In the genomic region with DNA sequence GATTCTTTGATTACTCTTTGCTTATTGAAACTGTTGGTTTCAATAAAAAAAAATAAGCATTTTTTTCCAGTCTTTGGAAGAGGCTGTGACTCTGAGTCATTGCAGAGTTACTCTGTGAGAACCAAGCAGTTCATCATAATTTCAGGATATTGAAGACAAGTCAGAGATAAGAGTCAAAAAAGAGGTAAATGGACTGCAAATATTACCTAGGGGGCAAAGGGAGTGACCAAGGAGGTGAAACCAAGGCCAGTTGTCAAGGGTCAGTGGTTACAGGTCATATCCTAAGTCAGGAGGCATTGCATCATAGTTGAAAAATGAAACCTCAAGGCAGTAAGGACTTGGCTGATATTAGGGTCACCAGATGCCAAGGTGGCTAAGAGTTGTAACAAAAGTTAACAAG, we compare ENCODE assay signal across 15 cellular contexts.
A peak's percentile ranks its signal among the peaks of the same experiment; 100 is the strongest.
DNase-seq lines count a peak whose midpoint lies in the region; ATAC-seq and TF ChIP-seq lines count a peak whose summit lies in the region.
"Had no signal": no experiment of that assay in that cellular context is flagged by ENCODE, and none has a peak within 500 bp of the region (broad histone marks: within the 10 kb centered on the region; RNA-seq: fewer than 3 reads in every experiment).

No MANE protein-coding gene starts in this region.

- no peaks in the 10 kb centered on the region for H4K20me1 ChIP-seq in PC-9 (ENCODE audit: insufficient read depth)

- H3K4me1 ChIP-seq in PC-9 (replicated peaks; ENCODE audit: insufficient read depth): peaks cover 40% of the 10 kb centered on the region
- H3K4me1 ChIP-seq in mesendoderm (ENCODE audit: control insufficient read depth, low read depth, low read length): no peaks in the 10 kb centered on the region
- H3K4me1 ChIP-seq: Peyer's patch had no signal

- no peak overlapping the region for H3K18ac ChIP-seq in mesendoderm (ENCODE audit: low read length)

- no peak overlapping the region for H4K8ac ChIP-seq in mesendoderm (ENCODE audit: low read depth, low read length)

- no TSS peak for BruUV-seq in PC-9 (replicated peaks; lab: Mats Ljungman, UMichigan)

- H3K9me2 ChIP-seq in PC-9 (ENCODE audit: insufficient read depth): no peaks in the 10 kb centered on the region

- ATAC-seq in HG03135 (IDR thresholded peaks at IDR 0.05; ENCODE audit: unreplicated experiment) (no peak), HG03095 (IDR thresholded peaks at IDR 0.05; ENCODE audit: unreplicated experiment) (no peak)
- ATAC-seq: activated CD8-positive, alpha-beta memory T cell treated with anti-CD3 and anti-CD28 coated beads, Interleukin-2, amount 10 ng/mL, durations not matched to agents 7 days and 5 days had no signal

- H3K4me3 ChIP-seq in PC-9 (no peak overlapping the region), fibroblast of the aortic adventitia (ENCODE audit: low read depth, low read length) (no peak overlapping the region), mesendoderm (ENCODE audit: low read length) (no peak overlapping the region)
- H3K4me3 ChIP-seq: Peyer's patch, right lobe of liver had no signal

- no peak overlapping the region for H2AK5ac ChIP-seq in mesendoderm (ENCODE audit: low read length)

- CTCF ChIA-PET in PC-9 (lab: Charles Lee): no interaction called here

- peaks cover 10% of the 10 kb centered on the region; the same call in 1 of the 2 replicates for H3K9me3 ChIP-seq in PC-9 (ENCODE audit: insufficient read depth, low read depth)
- H3K9me3 ChIP-seq: Peyer's patch, right lobe of liver had no signal

- no peak overlapping the region for H3K9ac ChIP-seq in mesendoderm (ENCODE audit: low read length)

- H4K5ac ChIP-seq in mesendoderm (ENCODE audit: low read length): no peak overlapping the region

- no peak overlapping the region for H3K56ac ChIP-seq in mesendoderm (ENCODE audit: low read length)

- no peaks in the 10 kb centered on the region for H3K79me2 ChIP-seq in PC-9 (ENCODE audit: low read depth)
- no peaks in the 10 kb centered on the region for H3K79me2 ChIP-seq in mesendoderm (ENCODE audit: control insufficient read depth, insufficient read depth, low read length)

- TF ChIP-seq CTCF in PC-9 (conservative IDR thresholded peaks at IDR 0.05) (no peak), fibroblast of the aortic adventitia (IDR thresholded peaks at IDR 0.05; ENCODE audit: insufficient read depth, low read length) (no peak)

- POLR2A ChIA-PET in PC-9 (lab: Charles Lee; ENCODE audit: unreplicated experiment): interaction anchor here (0.6 kb wide), 1 partner anchor 10 kb away, joined by 3 read pairs; no protein-coding TSS in a partner anchor

- H3K27ac ChIP-seq in PC-9 (peak overlapping the region; percentile 83), mesendoderm (ENCODE audit: low read depth, low read length) (no peak overlapping the region)
- H3K27ac ChIP-seq: Peyer's patch had no signal

- no peak overlapping the region for H2BK15ac ChIP-seq in mesendoderm (replicated peaks; ENCODE audit: low read depth)

- H3F3A ChIP-seq in PC-9 (ENCODE audit: insufficient read depth, low read depth): peaks cover 23% of the 10 kb centered on the region

- DNase-seq in EH (ENCODE audit: low read depth) (peak; percentile 41), PC-9 (peak; percentile 30 to 84), fibroblast of the aortic adventitia (ENCODE audit: low read depth) (peak; percentile 72), renal cortical epithelial cell (ENCODE audit: low read depth) (peak; percentile 77), mesendoderm (no peak)
- no peak for DNase-seq in activated CD8-positive, alpha-beta memory T cell treated with anti-CD3 and anti-CD28 coated beads, Interleukin-2, amount 50 U/mL, for 48 hours
- DNase-seq: activated CD8-positive, alpha-beta memory T cell treated with anti-CD3 and anti-CD28 coated beads, Interleukin-2, amount 10 ng/mL, durations not matched to agents 7 days and 5 days; Kasumi-1; NCI-H82; nucleus accumbens; Peyer's patch; right lobe of liver; stimulated activated CD4-positive, alpha-beta T cell treated with anti-CD3 and anti-CD28 coated beads, Interleukin-2, amount 100 ng/mL, for 24 hours had no signal

- H3K36me3 ChIP-seq in PC-9 (ENCODE audit: low read depth): no peaks in the 10 kb centered on the region
- no peaks in the 10 kb centered on the region for H3K36me3 ChIP-seq in mesendoderm (ENCODE audit: control insufficient read depth, insufficient read depth, low read length)
- H3K36me3 ChIP-seq: Peyer's patch, right lobe of liver had no signal

- no peaks in the 10 kb centered on the region for H3K79me1 ChIP-seq in mesendoderm (ENCODE audit: low read length)

- H2AFZ ChIP-seq in PC-9: no peak overlapping the region

- H2BK120ac ChIP-seq in mesendoderm (ENCODE audit: low read depth, low read length): no peak overlapping the region

- no peak overlapping the region for H3K23ac ChIP-seq in mesendoderm (ENCODE audit: low read length)

- H2BK5ac ChIP-seq in mesendoderm (ENCODE audit: low read length): no peak overlapping the region

- H3K27me3 ChIP-seq in PC-9 (ENCODE audit: insufficient read depth, low read depth) (no peaks in the 10 kb centered on the region), mesendoderm (ENCODE audit: insufficient read depth, low read length, poor library complexity) (no peaks in the 10 kb centered on the region)
- H3K27me3 ChIP-seq: Peyer's patch, right lobe of liver had no signal

- intact Hi-C loops in PC-9 (cut with micrococcal nuclease; ENCODE audit: unreplicated experiment): loop anchor here (1.0 kb wide), 1 partner anchor 383 kb away; no protein-coding TSS in a partner anchor

- H3K4me2 ChIP-seq in PC-9: peak overlapping the region; percentile 39
- H3K4me2 ChIP-seq in mesendoderm (ENCODE audit: low read length): no peak overlapping the region

- no peak overlapping the region for H3K4ac ChIP-seq in mesendoderm (ENCODE audit: low read depth, low read length)

Comparison
In these comparisons a context has a peak if more than half of its experiments do, and no peak if none do; other contexts are left out.
1. DNase-seq: peak in EH (single experiment), PC-9 (2 of 2), fibroblast of the aortic adventitia (single experiment) and renal cortical epithelial cell (single experiment); none in mesendoderm (single experiment) and activated CD8-positive, alpha-beta memory T cell treated with anti-CD3 and anti-CD28 coated beads, Interleukin-2, amount 50 U/mL, for 48 hours (single experiment).